ENCODE assay signal across 1 cellular context in the genomic region with DNA sequence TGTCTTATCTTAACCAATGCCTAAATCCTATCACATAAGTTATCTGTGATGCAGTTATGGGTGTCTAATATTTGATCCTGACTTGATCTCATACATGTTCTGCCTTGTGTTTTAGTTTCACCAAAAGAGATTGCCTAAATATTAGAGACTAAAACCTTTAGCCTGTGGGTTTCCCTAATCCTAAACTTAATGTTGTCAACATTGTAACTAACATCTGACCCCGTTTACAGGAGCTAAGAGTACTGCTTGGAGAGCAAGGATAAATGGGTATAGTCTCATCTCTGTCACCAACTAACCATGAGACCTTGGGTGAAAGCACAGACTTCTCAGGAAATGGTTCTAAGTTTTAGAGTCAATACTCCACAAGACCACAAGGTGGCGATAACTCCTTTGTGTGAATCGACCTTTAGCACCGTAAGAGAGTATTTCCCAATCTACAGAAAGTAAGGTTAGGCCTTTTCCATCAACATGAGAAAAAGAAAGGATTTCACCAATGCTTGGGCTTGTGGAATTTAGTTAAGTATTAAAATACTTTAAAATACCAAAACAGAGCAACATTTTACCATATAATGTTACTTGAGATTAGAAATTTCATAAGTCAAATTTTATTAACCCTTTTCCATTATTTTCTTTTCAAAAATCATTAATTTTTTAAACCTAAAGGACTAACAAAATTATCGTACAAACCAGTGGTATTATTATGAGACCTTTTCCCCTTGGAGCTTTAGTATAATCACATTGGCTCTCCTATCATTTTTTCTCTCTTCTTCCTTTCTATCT.
TF ChIP-seq lines count a peak whose summit lies in the region.

No MANE protein-coding gene starts in this region.

TF ChIP-seq in HepG2, 621 proteins besides CTCF, POLR2A, EP300 and RAD21 (continued from another document and continues in another):
- TF ChIP-seq, protein P1, sequence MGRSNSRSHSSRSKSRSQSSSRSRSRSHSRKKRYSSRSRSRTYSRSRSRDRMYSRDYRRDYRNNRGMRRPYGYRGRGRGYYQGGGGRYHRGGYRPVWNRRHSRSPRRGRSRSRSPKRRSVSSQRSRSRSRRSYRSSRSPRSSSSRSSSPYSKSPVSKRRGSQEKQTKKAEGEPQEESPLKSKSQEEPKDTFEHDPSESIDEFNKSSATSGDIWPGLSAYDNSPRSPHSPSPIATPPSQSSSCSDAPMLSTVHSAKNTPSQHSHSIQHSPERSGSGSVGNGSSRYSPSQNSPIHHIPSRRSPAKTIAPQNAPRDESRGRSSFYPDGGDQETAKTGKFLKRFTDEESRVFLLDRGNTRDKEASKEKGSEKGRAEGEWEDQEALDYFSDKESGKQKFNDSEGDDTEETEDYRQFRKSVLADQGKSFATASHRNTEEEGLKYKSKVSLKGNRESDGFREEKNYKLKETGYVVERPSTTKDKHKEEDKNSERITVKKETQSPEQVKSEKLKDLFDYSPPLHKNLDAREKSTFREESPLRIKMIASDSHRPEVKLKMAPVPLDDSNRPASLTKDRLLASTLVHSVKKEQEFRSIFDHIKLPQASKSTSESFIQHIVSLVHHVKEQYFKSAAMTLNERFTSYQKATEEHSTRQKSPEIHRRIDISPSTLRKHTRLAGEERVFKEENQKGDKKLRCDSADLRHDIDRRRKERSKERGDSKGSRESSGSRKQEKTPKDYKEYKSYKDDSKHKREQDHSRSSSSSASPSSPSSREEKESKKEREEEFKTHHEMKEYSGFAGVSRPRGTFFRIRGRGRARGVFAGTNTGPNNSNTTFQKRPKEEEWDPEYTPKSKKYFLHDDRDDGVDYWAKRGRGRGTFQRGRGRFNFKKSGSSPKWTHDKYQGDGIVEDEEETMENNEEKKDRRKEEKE (IDR thresholded peaks at IDR 0.05), result no peak
- peak; percentile 23; the same call in 1 of the 2 replicates for TF ChIP-seq ZNF652 (CRISPR knock-in tag; IDR thresholded peaks at IDR 0.05; ENCODE audit: borderline replicate concordance, low read depth)
- TF ChIP-seq, protein P2, sequence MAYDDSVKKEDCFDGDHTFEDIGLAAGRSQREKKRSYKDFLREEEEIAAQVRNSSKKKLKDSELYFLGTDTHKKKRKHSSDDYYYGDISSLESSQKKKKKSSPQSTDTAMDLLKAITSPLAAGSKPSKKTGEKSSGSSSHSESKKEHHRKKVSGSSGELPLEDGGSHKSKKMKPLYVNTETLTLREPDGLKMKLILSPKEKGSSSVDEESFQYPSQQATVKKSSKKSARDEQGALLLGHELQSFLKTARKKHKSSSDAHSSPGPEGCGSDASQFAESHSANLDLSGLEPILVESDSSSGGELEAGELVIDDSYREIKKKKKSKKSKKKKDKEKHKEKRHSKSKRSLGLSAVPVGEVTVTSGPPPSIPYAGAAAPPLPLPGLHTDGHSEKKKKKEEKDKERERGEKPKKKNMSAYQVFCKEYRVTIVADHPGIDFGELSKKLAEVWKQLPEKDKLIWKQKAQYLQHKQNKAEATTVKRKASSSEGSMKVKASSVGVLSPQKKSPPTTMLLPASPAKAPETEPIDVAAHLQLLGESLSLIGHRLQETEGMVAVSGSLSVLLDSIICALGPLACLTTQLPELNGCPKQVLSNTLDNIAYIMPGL (CRISPR knock-in tag; IDR thresholded peaks at IDR 0.05; ENCODE audit: borderline replicate concordance in 1 of 2, low read depth in 1 of 2), result peak; percentile 52 to 58; a peak in 3 of 4 replicates
- no peak for TF ChIP-seq SNAPC2 (CRISPR knock-in tag; IDR thresholded peaks at IDR 0.05)
- TF ChIP-seq TRIM24 (CRISPR knock-in tag; IDR thresholded peaks at IDR 0.05), result no peak
- TF ChIP-seq KDM5B (CRISPR knock-in tag; IDR thresholded peaks at IDR 0.05; ENCODE audit: borderline replicate concordance), result no peak
- no peak for TF ChIP-seq DNMT3B (CRISPR knock-in tag; conservative IDR thresholded peaks at IDR 0.05)
- 0 out of 2 replicates have a peak, but pooled peaks have one; percentile 43 for TF ChIP-seq POGZ (CRISPR knock-in tag; IDR thresholded peaks at IDR 0.05)
- TF ChIP-seq, protein P3, sequence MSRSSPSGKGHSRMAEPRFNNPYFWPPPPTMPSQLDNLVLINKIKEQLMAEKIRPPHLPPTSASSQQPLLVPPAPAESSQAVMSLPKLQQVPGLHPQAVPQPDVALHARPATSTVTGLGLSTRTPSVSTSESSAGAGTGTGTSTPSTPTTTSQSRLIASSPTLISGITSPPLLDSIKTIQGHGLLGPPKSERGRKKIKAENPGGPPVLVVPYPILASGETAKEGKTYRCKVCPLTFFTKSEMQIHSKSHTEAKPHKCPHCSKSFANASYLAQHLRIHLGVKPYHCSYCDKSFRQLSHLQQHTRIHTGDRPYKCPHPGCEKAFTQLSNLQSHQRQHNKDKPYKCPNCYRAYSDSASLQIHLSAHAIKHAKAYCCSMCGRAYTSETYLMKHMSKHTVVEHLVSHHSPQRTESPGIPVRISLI (CRISPR knock-in tag; IDR thresholded peaks at IDR 0.05; ENCODE audit: borderline replicate concordance), result no peak
- TF ChIP-seq PHF21A (CRISPR knock-in tag; IDR thresholded peaks at IDR 0.05), result no peak
- TF ChIP-seq GLI4 (CRISPR knock-in tag; IDR thresholded peaks at IDR 0.05; ENCODE audit: borderline replicate concordance), result no peak
- TF ChIP-seq FLYWCH1 (CRISPR knock-in tag; IDR thresholded peaks at IDR 0.05), result no peak
- TF ChIP-seq, protein P4, sequence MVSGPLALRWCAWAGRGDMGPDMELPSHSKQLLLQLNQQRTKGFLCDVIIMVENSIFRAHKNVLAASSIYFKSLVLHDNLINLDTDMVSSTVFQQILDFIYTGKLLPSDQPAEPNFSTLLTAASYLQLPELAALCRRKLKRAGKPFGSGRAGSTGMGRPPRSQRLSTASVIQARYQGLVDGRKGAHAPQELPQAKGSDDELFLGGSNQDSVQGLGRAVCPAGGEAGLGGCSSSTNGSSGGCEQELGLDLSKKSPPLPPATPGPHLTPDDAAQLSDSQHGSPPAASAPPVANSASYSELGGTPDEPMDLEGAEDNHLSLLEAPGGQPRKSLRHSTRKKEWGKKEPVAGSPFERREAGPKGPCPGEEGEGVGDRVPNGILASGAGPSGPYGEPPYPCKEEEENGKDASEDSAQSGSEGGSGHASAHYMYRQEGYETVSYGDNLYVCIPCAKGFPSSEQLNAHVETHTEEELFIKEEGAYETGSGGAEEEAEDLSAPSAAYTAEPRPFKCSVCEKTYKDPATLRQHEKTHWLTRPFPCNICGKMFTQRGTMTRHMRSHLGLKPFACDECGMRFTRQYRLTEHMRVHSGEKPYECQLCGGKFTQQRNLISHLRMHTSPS (CRISPR knock-in tag; IDR thresholded peaks at IDR 0.05; ENCODE audit: low read depth), result no peak
- TF ChIP-seq MAF1 (CRISPR knock-in tag; IDR thresholded peaks at IDR 0.05; ENCODE audit: borderline replicate concordance), result no peak
- TF ChIP-seq KLF6 (CRISPR knock-in tag; IDR thresholded peaks at IDR 0.05), result no peak
- peak; percentile 48 for TF ChIP-seq ZNF629 (CRISPR knock-in tag; conservative IDR thresholded peaks at IDR 0.05)
- TF ChIP-seq, protein P5, sequence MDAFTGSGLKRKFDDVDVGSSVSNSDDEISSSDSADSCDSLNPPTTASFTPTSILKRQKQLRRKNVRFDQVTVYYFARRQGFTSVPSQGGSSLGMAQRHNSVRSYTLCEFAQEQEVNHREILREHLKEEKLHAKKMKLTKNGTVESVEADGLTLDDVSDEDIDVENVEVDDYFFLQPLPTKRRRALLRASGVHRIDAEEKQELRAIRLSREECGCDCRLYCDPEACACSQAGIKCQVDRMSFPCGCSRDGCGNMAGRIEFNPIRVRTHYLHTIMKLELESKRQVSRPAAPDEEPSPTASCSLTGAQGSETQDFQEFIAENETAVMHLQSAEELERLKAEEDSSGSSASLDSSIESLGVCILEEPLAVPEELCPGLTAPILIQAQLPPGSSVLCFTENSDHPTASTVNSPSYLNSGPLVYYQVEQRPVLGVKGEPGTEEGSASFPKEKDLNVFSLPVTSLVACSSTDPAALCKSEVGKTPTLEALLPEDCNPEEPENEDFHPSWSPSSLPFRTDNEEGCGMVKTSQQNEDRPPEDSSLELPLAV (CRISPR knock-in tag; conservative IDR thresholded peaks at IDR 0.05; ENCODE audit: low read depth), result no peak
- TF ChIP-seq NFKB2 (CRISPR knock-in tag; IDR thresholded peaks at IDR 0.05; ENCODE audit: borderline replicate concordance), result no peak
- TF ChIP-seq SETDB1 (CRISPR knock-in tag; IDR thresholded peaks at IDR 0.05; ENCODE audit: borderline replicate concordance), result no peak
- TF ChIP-seq, protein P6, sequence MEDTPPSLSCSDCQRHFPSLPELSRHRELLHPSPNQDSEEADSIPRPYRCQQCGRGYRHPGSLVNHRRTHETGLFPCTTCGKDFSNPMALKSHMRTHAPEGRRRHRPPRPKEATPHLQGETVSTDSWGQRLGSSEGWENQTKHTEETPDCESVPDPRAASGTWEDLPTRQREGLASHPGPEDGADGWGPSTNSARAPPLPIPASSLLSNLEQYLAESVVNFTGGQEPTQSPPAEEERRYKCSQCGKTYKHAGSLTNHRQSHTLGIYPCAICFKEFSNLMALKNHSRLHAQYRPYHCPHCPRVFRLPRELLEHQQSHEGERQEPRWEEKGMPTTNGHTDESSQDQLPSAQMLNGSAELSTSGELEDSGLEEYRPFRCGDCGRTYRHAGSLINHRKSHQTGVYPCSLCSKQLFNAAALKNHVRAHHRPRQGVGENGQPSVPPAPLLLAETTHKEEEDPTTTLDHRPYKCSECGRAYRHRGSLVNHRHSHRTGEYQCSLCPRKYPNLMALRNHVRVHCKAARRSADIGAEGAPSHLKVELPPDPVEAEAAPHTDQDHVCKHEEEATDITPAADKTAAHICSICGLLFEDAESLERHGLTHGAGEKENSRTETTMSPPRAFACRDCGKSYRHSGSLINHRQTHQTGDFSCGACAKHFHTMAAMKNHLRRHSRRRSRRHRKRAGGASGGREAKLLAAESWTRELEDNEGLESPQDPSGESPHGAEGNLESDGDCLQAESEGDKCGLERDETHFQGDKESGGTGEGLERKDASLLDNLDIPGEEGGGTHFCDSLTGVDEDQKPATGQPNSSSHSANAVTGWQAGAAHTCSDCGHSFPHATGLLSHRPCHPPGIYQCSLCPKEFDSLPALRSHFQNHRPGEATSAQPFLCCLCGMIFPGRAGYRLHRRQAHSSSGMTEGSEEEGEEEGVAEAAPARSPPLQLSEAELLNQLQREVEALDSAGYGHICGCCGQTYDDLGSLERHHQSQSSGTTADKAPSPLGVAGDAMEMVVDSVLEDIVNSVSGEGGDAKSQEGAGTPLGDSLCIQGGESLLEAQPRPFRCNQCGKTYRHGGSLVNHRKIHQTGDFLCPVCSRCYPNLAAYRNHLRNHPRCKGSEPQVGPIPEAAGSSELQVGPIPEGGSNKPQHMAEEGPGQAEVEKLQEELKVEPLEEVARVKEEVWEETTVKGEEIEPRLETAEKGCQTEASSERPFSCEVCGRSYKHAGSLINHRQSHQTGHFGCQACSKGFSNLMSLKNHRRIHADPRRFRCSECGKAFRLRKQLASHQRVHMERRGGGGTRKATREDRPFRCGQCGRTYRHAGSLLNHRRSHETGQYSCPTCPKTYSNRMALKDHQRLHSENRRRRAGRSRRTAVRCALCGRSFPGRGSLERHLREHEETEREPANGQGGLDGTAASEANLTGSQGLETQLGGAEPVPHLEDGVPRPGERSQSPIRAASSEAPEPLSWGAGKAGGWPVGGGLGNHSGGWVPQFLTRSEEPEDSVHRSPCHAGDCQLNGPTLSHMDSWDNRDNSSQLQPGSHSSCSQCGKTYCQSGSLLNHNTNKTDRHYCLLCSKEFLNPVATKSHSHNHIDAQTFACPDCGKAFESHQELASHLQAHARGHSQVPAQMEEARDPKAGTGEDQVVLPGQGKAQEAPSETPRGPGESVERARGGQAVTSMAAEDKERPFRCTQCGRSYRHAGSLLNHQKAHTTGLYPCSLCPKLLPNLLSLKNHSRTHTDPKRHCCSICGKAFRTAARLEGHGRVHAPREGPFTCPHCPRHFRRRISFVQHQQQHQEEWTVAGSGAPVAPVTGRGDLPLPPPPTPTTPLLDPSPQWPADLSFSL (CRISPR knock-in tag; IDR thresholded peaks at IDR 0.05), result no peak
- TF ChIP-seq ZNF782 (CRISPR knock-in tag; IDR thresholded peaks at IDR 0.05; ENCODE audit: borderline replicate concordance), result no peak
- TF ChIP-seq, protein P7, sequence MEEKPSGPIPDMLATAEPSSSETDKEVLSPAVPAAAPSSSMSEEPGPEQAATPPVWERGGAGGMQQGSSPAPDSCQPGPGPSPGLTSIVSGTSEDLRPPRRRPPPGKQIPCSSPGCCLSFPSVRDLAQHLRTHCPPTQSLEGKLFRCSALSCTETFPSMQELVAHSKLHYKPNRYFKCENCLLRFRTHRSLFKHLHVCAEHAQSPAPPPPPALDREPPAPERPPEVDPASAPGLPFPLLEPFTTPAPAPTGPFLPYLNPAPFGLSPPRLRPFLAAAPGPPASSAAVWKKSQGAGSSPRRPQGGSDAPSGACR (CRISPR knock-in tag; IDR thresholded peaks at IDR 0.05), result no peak
- no peak for TF ChIP-seq ZNF549 (CRISPR knock-in tag; IDR thresholded peaks at IDR 0.05)
- TF ChIP-seq, protein P8, sequence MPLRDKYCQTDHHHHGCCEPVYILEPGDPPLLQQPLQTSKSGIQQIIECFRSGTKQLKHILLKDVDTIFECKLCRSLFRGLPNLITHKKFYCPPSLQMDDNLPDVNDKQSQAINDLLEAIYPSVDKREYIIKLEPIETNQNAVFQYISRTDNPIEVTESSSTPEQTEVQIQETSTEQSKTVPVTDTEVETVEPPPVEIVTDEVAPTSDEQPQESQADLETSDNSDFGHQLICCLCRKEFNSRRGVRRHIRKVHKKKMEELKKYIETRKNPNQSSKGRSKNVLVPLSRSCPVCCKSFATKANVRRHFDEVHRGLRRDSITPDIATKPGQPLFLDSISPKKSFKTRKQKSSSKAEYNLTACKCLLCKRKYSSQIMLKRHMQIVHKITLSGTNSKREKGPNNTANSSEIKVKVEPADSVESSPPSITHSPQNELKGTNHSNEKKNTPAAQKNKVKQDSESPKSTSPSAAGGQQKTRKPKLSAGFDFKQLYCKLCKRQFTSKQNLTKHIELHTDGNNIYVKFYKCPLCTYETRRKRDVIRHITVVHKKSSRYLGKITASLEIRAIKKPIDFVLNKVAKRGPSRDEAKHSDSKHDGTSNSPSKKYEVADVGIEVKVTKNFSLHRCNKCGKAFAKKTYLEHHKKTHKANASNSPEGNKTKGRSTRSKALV (CRISPR knock-in tag; IDR thresholded peaks at IDR 0.05), result no peak
- no peak for TF ChIP-seq CCDC6 (CRISPR knock-in tag; IDR thresholded peaks at IDR 0.05)
- no peak for TF ChIP-seq NKX3-1 (CRISPR knock-in tag; IDR thresholded peaks at IDR 0.05)
- TF ChIP-seq, protein P9, sequence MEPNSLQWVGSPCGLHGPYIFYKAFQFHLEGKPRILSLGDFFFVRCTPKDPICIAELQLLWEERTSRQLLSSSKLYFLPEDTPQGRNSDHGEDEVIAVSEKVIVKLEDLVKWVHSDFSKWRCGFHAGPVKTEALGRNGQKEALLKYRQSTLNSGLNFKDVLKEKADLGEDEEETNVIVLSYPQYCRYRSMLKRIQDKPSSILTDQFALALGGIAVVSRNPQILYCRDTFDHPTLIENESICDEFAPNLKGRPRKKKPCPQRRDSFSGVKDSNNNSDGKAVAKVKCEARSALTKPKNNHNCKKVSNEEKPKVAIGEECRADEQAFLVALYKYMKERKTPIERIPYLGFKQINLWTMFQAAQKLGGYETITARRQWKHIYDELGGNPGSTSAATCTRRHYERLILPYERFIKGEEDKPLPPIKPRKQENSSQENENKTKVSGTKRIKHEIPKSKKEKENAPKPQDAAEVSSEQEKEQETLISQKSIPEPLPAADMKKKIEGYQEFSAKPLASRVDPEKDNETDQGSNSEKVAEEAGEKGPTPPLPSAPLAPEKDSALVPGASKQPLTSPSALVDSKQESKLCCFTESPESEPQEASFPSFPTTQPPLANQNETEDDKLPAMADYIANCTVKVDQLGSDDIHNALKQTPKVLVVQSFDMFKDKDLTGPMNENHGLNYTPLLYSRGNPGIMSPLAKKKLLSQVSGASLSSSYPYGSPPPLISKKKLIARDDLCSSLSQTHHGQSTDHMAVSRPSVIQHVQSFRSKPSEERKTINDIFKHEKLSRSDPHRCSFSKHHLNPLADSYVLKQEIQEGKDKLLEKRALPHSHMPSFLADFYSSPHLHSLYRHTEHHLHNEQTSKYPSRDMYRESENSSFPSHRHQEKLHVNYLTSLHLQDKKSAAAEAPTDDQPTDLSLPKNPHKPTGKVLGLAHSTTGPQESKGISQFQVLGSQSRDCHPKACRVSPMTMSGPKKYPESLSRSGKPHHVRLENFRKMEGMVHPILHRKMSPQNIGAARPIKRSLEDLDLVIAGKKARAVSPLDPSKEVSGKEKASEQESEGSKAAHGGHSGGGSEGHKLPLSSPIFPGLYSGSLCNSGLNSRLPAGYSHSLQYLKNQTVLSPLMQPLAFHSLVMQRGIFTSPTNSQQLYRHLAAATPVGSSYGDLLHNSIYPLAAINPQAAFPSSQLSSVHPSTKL (CRISPR knock-in tag; IDR thresholded peaks at IDR 0.05), result peak; percentile 63
